Comparison of ENCODE assay signal across 24 cellular contexts in genomic region chr6:22709804-22710203, GRCh38.
A peak's percentile ranks its signal among the peaks of the same experiment; 100 is the strongest.
DNase-seq lines count a peak whose midpoint lies in the region; ATAC-seq and TF ChIP-seq lines count a peak whose summit lies in the region.
"Had no signal": no experiment of that assay in that cellular context is flagged by ENCODE, and none has a peak within 500 bp of the region (broad histone marks: within the 10 kb centered on the region; RNA-seq: fewer than 3 reads in every experiment).

No MANE protein-coding gene starts in this region.

- intact Hi-C loops in heart left ventricle (cut with DNase I) (no loop called here), cardiac septum (cut with DNase I) (no loop called here)

- no peak overlapping the region for H3K4me3 ChIP-seq in heart left ventricle
- H3K4me3 ChIP-seq in fibroblast of lung (replicated peaks in 1 of 4; ENCODE audit: control extremely low read depth in 1 of 4, insufficient read depth in 1 of 4, low read depth in 3 of 4, low read length in 4 of 4), result no peak overlapping the region
- H3K4me3 ChIP-seq: A549, BLaER1, PC-9, thyroid gland had no signal

- ATAC-seq in heart left ventricle, result peak in 3 of 4 donors; percentile 30 to 42 (median 36)
- ATAC-seq in GM21360 (IDR thresholded peaks at IDR 0.05; ENCODE audit: unreplicated experiment), result no peak
- ATAC-seq: A549; activated naive CD4-positive, alpha-beta T cell treated with anti-CD3 and anti-CD28 coated beads, Interleukin-2, amount 50 U/mL, for 72 hours; esophagus mucosa; left colon had no signal

- H3K27me3 Mint-ChIP-seq in nephron progenitor cell (ENCODE audit: low read depth, poor library complexity) (no peaks in the 10 kb centered on the region), osteocyte (ENCODE audit: unreplicated experiment) (no peaks in the 10 kb centered on the region)

- no peaks in the 10 kb centered on the region for H4K20me1 ChIP-seq in fibroblast of lung (ENCODE audit: control insufficient read depth, extremely low read depth, insufficient read depth, low read length)
- H4K20me1 ChIP-seq: BLaER1 had no signal

- TF ChIP-seq POLR2A in heart left ventricle (IDR thresholded peaks at IDR 0.05), result no peak

- H3K27ac ChIP-seq in heart left ventricle (peak overlapping the region in 1 of 12 donors; percentile 4), fibroblast of lung (ENCODE audit: insufficient read depth, low read length) (no peak overlapping the region)
- H3K27ac ChIP-seq: A549, BLaER1, HL-60, PC-9, thyroid gland had no signal

- WGBS in heart left ventricle, 4 donors, result 87 to 95% (median 92%) methylated on average over 3 of the region's 3 CpGs

- H3K27ac Mint-ChIP-seq in nephron progenitor cell (peak overlapping the region; percentile 17), osteocyte (ENCODE audit: unreplicated experiment) (no peak overlapping the region)
- H3K27ac Mint-ChIP-seq: activated naive CD4-positive, alpha-beta T cell treated with anti-CD3 and anti-CD28 coated beads, Interleukin-2, amount 50 U/mL, for 72 hours; T-helper 1 cell treated with Interleukin-12 subunit alpha and Interleukin-12 subunit beta and Interleukin-4 antibody, amounts not matched to agents 30 μg/mL and 1 μg/mL, for 36 hours had no signal

- H3K4me3 Mint-ChIP-seq in nephron progenitor cell, result no peak overlapping the region
- no peak overlapping the region for H3K4me3 Mint-ChIP-seq in osteocyte (ENCODE audit: unreplicated experiment)
- H3K4me3 Mint-ChIP-seq: T-helper 1 cell treated with Interleukin-12 subunit alpha and Interleukin-12 subunit beta and Interleukin-4 antibody, amounts not matched to agents 30 μg/mL and 1 μg/mL, for 36 hours had no signal

- no peaks in the 10 kb centered on the region for H3K27me3 ChIP-seq in heart left ventricle
- H3K27me3 ChIP-seq in fibroblast of lung (ENCODE audit: control insufficient read depth, insufficient read depth, low read length), result no peaks in the 10 kb centered on the region
- H3K27me3 ChIP-seq: BLaER1, thyroid gland had no signal

- H3K9ac ChIP-seq in fibroblast of lung (ENCODE audit: insufficient read depth, low read length), result no peak overlapping the region
- H3K9ac ChIP-seq: BLaER1 had no signal

- peak overlapping the region; percentile 31 for H2AFZ ChIP-seq in fibroblast of lung (ENCODE audit: low read length)
- H2AFZ ChIP-seq: PC-9 had no signal

- no peaks in the 10 kb centered on the region for H3K9me3 Mint-ChIP-seq in nephron progenitor cell
- H3K9me3 Mint-ChIP-seq in osteocyte (ENCODE audit: unreplicated experiment), result no peaks in the 10 kb centered on the region
- H3K9me3 Mint-ChIP-seq: activated naive CD4-positive, alpha-beta T cell treated with anti-CD3 and anti-CD28 coated beads, Interleukin-2, amount 50 U/mL, for 72 hours; T-helper 1 cell treated with Interleukin-12 subunit alpha and Interleukin-12 subunit beta and Interleukin-4 antibody, amounts not matched to agents 30 μg/mL and 1 μg/mL, for 36 hours had no signal

- DNase-seq in heart left ventricle (no peak), cardiac septum (ENCODE audit: low spot score) (no peak), fibroblast of lung (ENCODE audit: low read depth in 2 of 2) (peak in 1 of 2 donors; percentile 7), nephron progenitor cell (no peak), SW480 (ENCODE audit: low spot score) (no peak), UCSD-AML1 (lab: John Stamatoyannopoulos, UW; ENCODE audit: unreplicated experiment) (no peak), osteocyte (ENCODE audit: extremely low spot score, unreplicated experiment) (no peak)
- DNase-seq: activated CD4-positive, alpha-beta T cell treated with anti-CD3 and anti-CD28 coated beads for 48 hours; effector CD8-positive, alpha-beta T cell; left colon; NCI-H1417 treated with DMSO at 0.1 percent for 48 hours; NCI-H2107; NCI-H510A; PC-9; stimulated activated CD4-positive, alpha-beta T cell treated with anti-CD3 and anti-CD28 coated beads, Interleukin-4, amount 100 ng/mL, for 24 hours; stimulated activated naive CD4-positive, alpha-beta T cell treated with Interleukin-2 at 50 U/mL for 16 hours; thyroid gland had no signal

- H3K36me3 ChIP-seq in heart left ventricle (no peaks in the 10 kb centered on the region), fibroblast of lung (ENCODE audit: control insufficient read depth, insufficient read depth, low read length) (no peaks in the 10 kb centered on the region)
- H3K36me3 ChIP-seq: BLaER1, thyroid gland had no signal

- no peaks in the 10 kb centered on the region for H3K79me2 ChIP-seq in fibroblast of lung (ENCODE audit: control insufficient read depth, insufficient read depth, low read length)

- H3K9me3 ChIP-seq in heart left ventricle (no peaks in the 10 kb centered on the region), fibroblast of lung (ENCODE audit: control insufficient read depth, insufficient read depth, low read depth, low read length) (no peaks in the 10 kb centered on the region)
- H3K9me3 ChIP-seq: A549, BLaER1, thyroid gland had no signal

- H3K36me3 Mint-ChIP-seq in nephron progenitor cell (ENCODE audit: low read depth) (no peaks in the 10 kb centered on the region), osteocyte (ENCODE audit: unreplicated experiment) (no peaks in the 10 kb centered on the region)
- H3K36me3 Mint-ChIP-seq: activated naive CD4-positive, alpha-beta T cell treated with anti-CD3 and anti-CD28 coated beads, Interleukin-2, amount 50 U/mL, for 72 hours had no signal

- H3K4me1 Mint-ChIP-seq in nephron progenitor cell (peaks cover 38% of the 10 kb centered on the region), osteocyte (ENCODE audit: unreplicated experiment) (peaks cover 5% of the 10 kb centered on the region)

- TF ChIP-seq CTCF in heart left ventricle (IDR thresholded peaks at IDR 0.05) (no peak), fibroblast of lung (conservative IDR thresholded peaks at IDR 0.05 in 1 of 2, IDR thresholded peaks at IDR 0.05 in 1 of 2; ENCODE audit: low read depth in 1 of 2, low read length in 2 of 2) (no peak), nephron progenitor cell (IDR thresholded peaks at IDR 0.05) (no peak), osteocyte (IDR thresholded peaks at IDR 0.05) (no peak)

- no peak overlapping the region for H3K4me2 ChIP-seq in fibroblast of lung (ENCODE audit: extremely low read depth, insufficient read depth, low read length)
- H3K4me2 ChIP-seq: A549, BLaER1, PC-9 had no signal

- H3K4me1 ChIP-seq in heart left ventricle (peaks cover 0 to 3% (median 0%) of the 10 kb centered on the region in 12 donors), fibroblast of lung (ENCODE audit: control insufficient read depth, extremely low read depth, insufficient read depth, low read length) (no peaks in the 10 kb centered on the region)
- H3K4me1 ChIP-seq: A549, BLaER1, thyroid gland had no signal
